In genomic region chr15:66706225-66706732, GRCh38 we compare ENCODE assay signal across 10 cellular contexts. TPM values are rescaled to one million over a fixed set of nuclear protein-coding genes. Genes with fewer than 3 reads are reported as not detected.
DNase-seq lines count a peak whose midpoint lies in the region; ATAC-seq and TF ChIP-seq lines count a peak whose summit lies in the region.
"Had no signal": no experiment of that assay in that cellular context is flagged by ENCODE, and none has a peak within 500 bp of the region (broad histone marks: within the 10 kb centered on the region; RNA-seq: fewer than 3 reads in every experiment).

No MANE protein-coding gene starts in this region.

- H3K9ac ChIP-seq in mesenchymal stem cell (ENCODE audit: low read length) = peak overlapping the region; percentile 92

- no peak overlapping the region for H4K91ac ChIP-seq in mesenchymal stem cell (ENCODE audit: low read length)

- H3K4me3 ChIP-seq in mesenchymal stem cell (ENCODE audit: insufficient read depth in 1 of 2, low read depth in 1 of 2, low read length in 2 of 2) (peak overlapping the region; percentile 20 to 99), spleen (peak overlapping the region in 2 of 8 donors; percentile 86 to 91)

- H2AK5ac ChIP-seq in mesenchymal stem cell (ENCODE audit: low read length, severe bottlenecking) = peak overlapping the region; percentile 57

- H2BK120ac ChIP-seq in mesenchymal stem cell (ENCODE audit: low read depth, low read length) = no peak overlapping the region

- H3K27me3 ChIP-seq in mesenchymal stem cell (ENCODE audit: control insufficient read depth in 1 of 2, insufficient read depth in 1 of 2, low read length in 2 of 2) (no peaks in the 10 kb centered on the region), spleen (replicated peaks in 1 of 7) (peaks cover 0 to 54% (median 33%) of the 10 kb centered on the region in 7 donors)

- H3K9me3 Mint-ChIP-seq in HFFc6 = no peaks in the 10 kb centered on the region
- H3K9me3 Mint-ChIP-seq: activated naive CD8-positive, alpha-beta T cell treated with anti-CD3 and anti-CD28 coated beads, Interleukin-2, amount 10 ng/mL, durations not matched to agents 7 days and 5 days had no signal

- no peaks in the 10 kb centered on the region for H3K27me3 Mint-ChIP-seq in HFFc6 (ENCODE audit: insufficient read depth)

- peaks cover 33% of the 10 kb centered on the region for H3K36me3 Mint-ChIP-seq in HFFc6 (ENCODE audit: low read depth)

- H3K27ac ChIP-seq in 22Rv1 (no peak overlapping the region), mesenchymal stem cell (ENCODE audit: low read length, poor library complexity, severe bottlenecking) (no peak overlapping the region), spleen (peak overlapping the region in 3 of 8 donors; percentile 23 to 33 (median 25))

- peak overlapping the region; percentile 57; the same call in 1 of the 2 replicates for H3K27ac Mint-ChIP-seq in HFFc6
- H3K27ac Mint-ChIP-seq: activated naive CD8-positive, alpha-beta T cell treated with anti-CD3 and anti-CD28 coated beads, Interleukin-2, amount 10 ng/mL, durations not matched to agents 7 days and 5 days had no signal

- no peak overlapping the region for H2BK15ac ChIP-seq in mesenchymal stem cell (ENCODE audit: low read depth, poor library complexity, severe bottlenecking)

- TF ChIP-seq CTCF in 22Rv1 (IDR thresholded peaks at IDR 0.05) = peak; percentile 62
- peak; percentile 84 for TF ChIP-seq CTCF in HFFc6 (IDR thresholded peaks at IDR 0.05)
- peak in 2 of 11 experiments; percentile 24 to 41 for TF ChIP-seq CTCF in spleen (IDR thresholded peaks at IDR 0.05 in 8 of 11, conservative IDR thresholded peaks at IDR 0.05 in 3 of 11)

- ATAC-seq in GM19351 (IDR thresholded peaks at IDR 0.05; ENCODE audit: unreplicated experiment) (no peak), HG03571 (IDR thresholded peaks at IDR 0.05; ENCODE audit: unreplicated experiment) (no peak)

- no peak overlapping the region for H2BK5ac ChIP-seq in mesenchymal stem cell (ENCODE audit: low read depth, low read length, poor library complexity, severe bottlenecking)

- H3K4me1 Mint-ChIP-seq in HFFc6 (ENCODE audit: low read depth) = peaks cover 56% of the 10 kb centered on the region

- H3K4ac ChIP-seq in mesenchymal stem cell (ENCODE audit: low read depth in 1 of 2, low read length in 2 of 2) = no peak overlapping the region

- H2AFZ ChIP-seq in mesenchymal stem cell (ENCODE audit: low read depth, low read length) = no peak overlapping the region

- no peak overlapping the region for H3K23ac ChIP-seq in mesenchymal stem cell (ENCODE audit: low read length in 2 of 2)

- intact Hi-C loops in spleen (cut with DNase I; ENCODE audit: low total_unique reads) = no loop called here

- peak overlapping the region; percentile 7 to 44 for H2BK12ac ChIP-seq in mesenchymal stem cell (ENCODE audit: low read length in 2 of 2)

- peaks cover 22% of the 10 kb centered on the region for H3K79me1 ChIP-seq in mesenchymal stem cell (replicated peaks; ENCODE audit: low read length, poor library complexity, severe bottlenecking)

- H3K36me3 ChIP-seq in mesenchymal stem cell (ENCODE audit: control insufficient read depth in 1 of 2, insufficient read depth in 2 of 2, low read depth in 1 of 2, low read length in 2 of 2) (peaks cover 6 to 57% of the 10 kb centered on the region in 2 experiments), spleen (no peaks in the 10 kb centered on the region)

- no peak overlapping the region for H3K14ac ChIP-seq in mesenchymal stem cell (ENCODE audit: low read length in 2 of 2)

- H4K8ac ChIP-seq in mesenchymal stem cell (ENCODE audit: low read length) = no peak overlapping the region

- peaks cover 34% of the 10 kb centered on the region for H3K4me1 ChIP-seq in mesenchymal stem cell (ENCODE audit: control insufficient read depth, insufficient read depth, low read depth, low read length)
- H3K4me1 ChIP-seq in spleen = peaks cover 7 to 62% (median 27%) of the 10 kb centered on the region in 6 donors

- peak overlapping the region; percentile 92; the same call in 1 of the 2 replicates for H3K4me3 Mint-ChIP-seq in HFFc6
- H3K4me3 Mint-ChIP-seq: activated naive CD8-positive, alpha-beta T cell treated with anti-CD3 and anti-CD28 coated beads, Interleukin-2, amount 10 ng/mL, durations not matched to agents 7 days and 5 days had no signal

- H3K4me2 ChIP-seq in mesenchymal stem cell (ENCODE audit: low read length, poor library complexity, severe bottlenecking) = no peak overlapping the region

- no peaks in the 10 kb centered on the region for H3K9me3 ChIP-seq in mesenchymal stem cell (ENCODE audit: control insufficient read depth, low read length)
- H3K9me3 ChIP-seq in spleen = no peaks in the 10 kb centered on the region

- H3K18ac ChIP-seq in mesenchymal stem cell (ENCODE audit: low read depth in 1 of 2, low read length in 2 of 2) = peak overlapping the region; percentile 1 to 15

- 91% methylated on average over 22 of the region's 22 CpGs for WGBS in mesenchymal stem cell
- WGBS in spleen, 5 donors = 86 to 98% (median 90%) methylated on average over 20 to 22 of the region's 22 CpGs

- DNase-seq in HFFc6 (peak; percentile 22), cerebellar cortex (ENCODE audit: low spot score) (peak; percentile 54), mesenchymal stem cell (no peak), cerebellar nuclear complex (lab: John Stamatoyannopoulos, UW) (no peak), spleen (no peak)
- DNase-seq: activated naive CD8-positive, alpha-beta T cell treated with anti-CD3 and anti-CD28 coated beads, Interleukin-2, amount 10 ng/mL, durations not matched to agents 7 days and 5 days; NCI-H774 had no signal

- no peak for TF ChIP-seq POLR2A in spleen (IDR thresholded peaks at IDR 0.05)

RNA-seq across cellular contexts. Expression of gene SMAD6, which starts 4.2 kb away (rescaled TPM):
- total RNA-seq in HFFc6 (2021; fragmentation: NEBNext Ultra II Directional; extraction: Animal tissue kit (Norgen Biotek cat#: 25700)) = 10 to 100 TPM; 10.2 to 18.1 (median 16.4) TPM
- polyA plus RNA-seq in mesenchymal stem cell (2013, experiment 1 of 2) = 5.5 TPM
- polyA plus RNA-seq in mesenchymal stem cell (2013, experiment 2 of 2) = 5.6 TPM
- total RNA-seq in spleen = 10 to 100 TPM in 2 of 7 donors, 1 to 10 TPM in 5; 3.6 to 14.0 (median 6.9) TPM
- polyA plus RNA-seq in spleen = 1 to 10 TPM in 2 of 3 donors, under 1 TPM in 1; 0.72 to 3.5 (median 3.4) TPM

Comparison
In these comparisons a context has a peak if more than half of its experiments do, and no peak if none do; other contexts are left out.
1. DNase-seq: peak in HFFc6 (single experiment) and cerebellar cortex (single experiment); none in mesenchymal stem cell (single experiment), cerebellar nuclear complex (0 of 2) and spleen (single experiment).